Comparison of ENCODE assay signal across 18 cellular contexts in genomic region chr20:14307956-14308355, GRCh38. TPM values are rescaled to one million over a fixed set of nuclear protein-coding genes. Genes with fewer than 3 reads are reported as not detected.
A peak's percentile ranks its signal among the peaks of the same experiment; 100 is the strongest.
DNase-seq lines count a peak whose midpoint lies in the region; ATAC-seq and TF ChIP-seq lines count a peak whose summit lies in the region.
"Had no signal": no experiment of that assay in that cellular context is flagged by ENCODE, and none has a peak within 500 bp of the region (broad histone marks: within the 10 kb centered on the region; RNA-seq: fewer than 3 reads in every experiment).

No MANE protein-coding gene starts in this region.

- peaks cover 0 to 13% (median 8%) of the 10 kb centered on the region in 4 donors for H3K4me1 ChIP-seq in transverse colon
- H3K4me1 ChIP-seq: HAP-1 had no signal

- no peaks in the 10 kb centered on the region for H3K4me1 Mint-ChIP-seq in nephron
- H3K4me1 Mint-ChIP-seq: CD4-positive, alpha-beta memory T cell had no signal

- H3K27me3 ChIP-seq in transverse colon, result no peaks in the 10 kb centered on the region

- no peaks in the 10 kb centered on the region for H3K36me3 ChIP-seq in transverse colon
- H3K36me3 ChIP-seq: HAP-1 had no signal

- no peaks in the 10 kb centered on the region for H3K27me3 Mint-ChIP-seq in nephron (ENCODE audit: low read depth)

- H3K36me3 Mint-ChIP-seq in nephron (ENCODE audit: low read depth), result no peaks in the 10 kb centered on the region
- H3K36me3 Mint-ChIP-seq: CD4-positive, alpha-beta memory T cell had no signal

- H3K4me3 Mint-ChIP-seq in nephron, result no peak overlapping the region
- H3K4me3 Mint-ChIP-seq: CD4-positive, alpha-beta memory T cell; HFFc6 had no signal

- WGBS in transverse colon (ENCODE audit: low coverage in 1 of 2), 2 donors, result 42% methylated on average over 1 to 2 of the region's 2 CpGs

- no peak overlapping the region for H3K4me3 ChIP-seq in transverse colon
- H3K4me3 ChIP-seq: GM12878, HAP-1 had no signal

- peak overlapping the region; percentile 9 to 53 (median 16) for H3K27ac Mint-ChIP-seq in nephron
- H3K27ac Mint-ChIP-seq: CD4-positive, alpha-beta memory T cell; HFFc6 had no signal

- TF ChIP-seq CTCF in VCaP (conservative IDR thresholded peaks at IDR 0.05), result no peak
- TF ChIP-seq CTCF in nephron (IDR thresholded peaks at IDR 0.05; ENCODE audit: unreplicated experiment in 3 of 3), result no peak
- no peak for TF ChIP-seq CTCF in transverse colon (IDR thresholded peaks at IDR 0.05)

- H3K27ac ChIP-seq in VCaP (peak overlapping the region; percentile 13; the same call in 1 of the 2 replicates), transverse colon (peak overlapping the region in 2 of 4 donors; percentile 4 to 9)

- H3K9me3 ChIP-seq in transverse colon, result no peaks in the 10 kb centered on the region
- H3K9me3 ChIP-seq: HAP-1 had no signal

- no peak for ATAC-seq in GM21529 (IDR thresholded peaks at IDR 0.05; ENCODE audit: unreplicated experiment)
- ATAC-seq: GM12878 had no signal

- in situ Hi-C loops in transverse colon (cut with MboI; ENCODE audit: low pct_ligation_motif_present in 1 of 4, low pct_unique_long_range_greater_than_20kb in 1 of 4, low sequenced_read_pairs in 3 of 4), result no loop called here

- DNase-seq in left kidney (ENCODE audit: low read depth, low spot score) (peak; percentile 19), transverse colon (peak; percentile 15), DMS53 (lab: John Stamatoyannopoulos, UW) (no peak), NCI-H1048 (lab: John Stamatoyannopoulos, UW) (no peak)
- no peak for DNase-seq in activated CD4-positive, alpha-beta T cell treated with anti-CD3 and anti-CD28 coated beads for 1 hour
- DNase-seq: C1 segment of cervical spinal cord; Calu3; CD4-positive, alpha-beta memory T cell; COR-L47; DND-41; GOT3; HFFc6 had no signal

- no peak for TF ChIP-seq POLR2A in transverse colon (IDR thresholded peaks at IDR 0.05)

- no peak for TF ChIP-seq EP300 in transverse colon (IDR thresholded peaks at IDR 0.05; ENCODE audit: low read depth)

- no peaks in the 10 kb centered on the region for H3K9me3 Mint-ChIP-seq in nephron

- intact Hi-C loops in transverse colon (cut with DNase I; ENCODE audit: low total_unique reads), result no loop called here

RNA-seq across cellular contexts. Expression of gene FLRT3, which starts 29.5 kb away (rescaled TPM):
- total RNA-seq in transverse colon, result 1 to 10 TPM in 3 of 4 donors, under 1 TPM in 1; 0.37 to 6.2 (median 4.0) TPM
- total RNA-seq: A673; CD4-positive, alpha-beta memory T cell; HFFc6 had no signal

Comparison
In these comparisons a context has a peak if more than half of its experiments do, and no peak if none do; other contexts are left out.
1. DNase-seq: peak in left kidney (single experiment) and transverse colon (single experiment); none in activated CD4-positive, alpha-beta T cell treated with anti-CD3 and anti-CD28 coated beads for 1 hour (single experiment), DMS53 (single experiment) and NCI-H1048 (single experiment).